ENCODE assay signal across 19 cellular contexts in genomic region chr14:66010695-66011094, GRCh38.
DNase-seq lines count a peak whose midpoint lies in the region; ATAC-seq, FAIRE-seq and TF ChIP-seq lines count a peak whose summit lies in the region.
"Had no signal": no experiment of that assay in that cellular context is flagged by ENCODE, and none has a peak within 500 bp of the region (broad histone marks: within the 10 kb centered on the region; RNA-seq: fewer than 3 reads in every experiment).

No MANE protein-coding gene starts in this region.

- H3K36me3 ChIP-seq in HepG2 (replicated peaks in 1 of 2; ENCODE audit: control insufficient read depth in 1 of 2, insufficient read depth in 2 of 2, low read length in 2 of 2) (no peaks in the 10 kb centered on the region), right lobe of liver (no peaks in the 10 kb centered on the region), bronchial epithelial cell (ENCODE audit: control insufficient read depth, insufficient read depth, low read length) (no peaks in the 10 kb centered on the region)
- H3K36me3 ChIP-seq: BLaER1 treated with 17β-estradiol and CSF1 and Interleukin-3, amounts not matched to agents 10 nM and 100 nM had no signal

- TF ChIP-seq POLR2A in HepG2 (IDR thresholded peaks at IDR 0.05; ENCODE audit: insufficient read depth in 1 of 2, low read depth in 2 of 2, low read length in 2 of 2): no peak
- TF ChIP-seq POLR2A in right lobe of liver (IDR thresholded peaks at IDR 0.05): no peak

- H3K4me3 Mint-ChIP-seq in nephron progenitor cell (no peak overlapping the region), MCF 10A (ENCODE audit: unreplicated experiment) (no peak overlapping the region)
- H3K4me3 Mint-ChIP-seq: CD4-positive, CD25-positive, alpha-beta regulatory T cell; HFFc6 had no signal

- POLR2A ChIA-PET in HepG2 (lab: Yijun Ruan, JAX): no interaction called here
- POLR2A ChIA-PET in MCF 10A (lab: Yijun Ruan, JAX): no interaction called here

- in situ Hi-C loops in HepG2 (cut with HindIII; ENCODE audit: extremely low pct_ligation_motif_present, low pct_unique_long_range_greater_than_20kb): no loop called here

- H3K27me3 ChIP-seq in HepG2 (ENCODE audit: control insufficient read depth in 1 of 2, insufficient read depth in 2 of 2, low read length in 2 of 2) (no peaks in the 10 kb centered on the region; a peak in 2 of 5 replicates), right lobe of liver (no peaks in the 10 kb centered on the region), bronchial epithelial cell (ENCODE audit: control insufficient read depth, insufficient read depth, low read length) (no peaks in the 10 kb centered on the region)
- H3K27me3 ChIP-seq: BLaER1 treated with 17β-estradiol and CSF1 and Interleukin-3, amounts not matched to agents 10 nM and 100 nM had no signal

- H3K36me3 Mint-ChIP-seq in nephron progenitor cell (ENCODE audit: low read depth): peaks cover 10% of the 10 kb centered on the region
- no peaks in the 10 kb centered on the region for H3K36me3 Mint-ChIP-seq in MCF 10A (ENCODE audit: insufficient read depth, unreplicated experiment)
- H3K36me3 Mint-ChIP-seq: CD4-positive, CD25-positive, alpha-beta regulatory T cell had no signal

- no peak for TF ChIP-seq RAD21 in HepG2 (CRISPR knock-in tag; IDR thresholded peaks at IDR 0.05)

- 0% methylated on average over 2 of the region's 2 CpGs for WGBS in HepG2 (ENCODE audit: low lambda C conversion rate)
- WGBS in right lobe of liver (ENCODE audit: insufficient coverage, low coverage, low lambda C conversion rate, missing lambda C conversion rate): 36% methylated on average over 2 of the region's 2 CpGs

- no peak for DNase-seq in HepG2 (ENCODE audit: low spot score)
- no peak for DNase-seq in right lobe of liver
- DNase-seq in bronchial epithelial cell (ENCODE audit: low read depth): no peak
- DNase-seq in nephron progenitor cell: no peak
- DNase-seq in MCF 10A (ENCODE audit: unreplicated experiment): no peak
- DNase-seq in foreskin melanocyte: no peak
- no peak for DNase-seq in 8988T
- DNase-seq: ACHN; Calu3; CD4-positive, CD25-positive, alpha-beta regulatory T cell; DMS 273 treated with DMSO at 0.1 percent for 48 hours; DND-41; GDM1; GOT3; HCEC 1CT; HFFc6 had no signal

- TF ChIP-seq CTCF in HepG2 (CRISPR knock-in tag; IDR thresholded peaks at IDR 0.05): no peak
- no peak for TF ChIP-seq CTCF in right lobe of liver (IDR thresholded peaks at IDR 0.05)
- TF ChIP-seq CTCF in bronchial epithelial cell (IDR thresholded peaks at IDR 0.05; ENCODE audit: insufficient read depth, low read length, severe bottlenecking): no peak
- no peak for TF ChIP-seq CTCF in nephron progenitor cell (IDR thresholded peaks at IDR 0.05)
- TF ChIP-seq CTCF in MCF 10A (IDR thresholded peaks at IDR 0.05; ENCODE audit: unreplicated experiment): no peak

- intact Hi-C loops in HepG2 (cut with micrococcal nuclease; ENCODE audit: unreplicated experiment) (no loop called here), right lobe of liver (cut with DNase I) (no loop called here), MCF 10A (cut with micrococcal nuclease) (no loop called here)

- peaks cover 9% of the 10 kb centered on the region for H3K4me1 ChIP-seq in HepG2 (ENCODE audit: insufficient read depth, low read length)
- H3K4me1 ChIP-seq in right lobe of liver: no peaks in the 10 kb centered on the region

- H4K20me1 ChIP-seq in HepG2 (ENCODE audit: insufficient read depth, low read length): no peaks in the 10 kb centered on the region
- H4K20me1 ChIP-seq: BLaER1 treated with 17β-estradiol and CSF1 and Interleukin-3, amounts not matched to agents 10 nM and 100 nM had no signal

- no peak overlapping the region for H3K27ac ChIP-seq in HepG2 (ENCODE audit: extremely low read length, insufficient read depth, low read length)
- no peak overlapping the region for H3K27ac ChIP-seq in right lobe of liver
- H3K27ac ChIP-seq: BLaER1 treated with 17β-estradiol and CSF1 and Interleukin-3, amounts not matched to agents 10 nM and 100 nM had no signal

- H3K27me3 Mint-ChIP-seq in nephron progenitor cell (ENCODE audit: low read depth, poor library complexity): peaks cover 4% of the 10 kb centered on the region
- H3K27me3 Mint-ChIP-seq in MCF 10A (ENCODE audit: insufficient read depth, unreplicated experiment): no peaks in the 10 kb centered on the region

- H3K9ac ChIP-seq in HepG2 (ENCODE audit: insufficient read depth, low read depth, low read length): no peak overlapping the region
- H3K9ac ChIP-seq: BLaER1 treated with 17β-estradiol and CSF1 and Interleukin-3, amounts not matched to agents 10 nM and 100 nM had no signal

- BruUV-seq in HepG2 (replicated peaks; lab: Mats Ljungman, UMichigan): no TSS peak
- no TSS peak for BruUV-seq in MCF 10A (replicated peaks; lab: Mats Ljungman, UMichigan)

- FAIRE-seq in HepG2 (lab: Jason Lieb, UNC) (no peak), bronchial epithelial cell (lab: Jason Lieb, UNC) (peak; percentile 50)
- FAIRE-seq: GM12892, K562 had no signal

- no peak for ATAC-seq in HepG2
- ATAC-seq in right lobe of liver: no peak
- ATAC-seq: K562 had no signal

- H3K4me2 ChIP-seq in HepG2 (ENCODE audit: low read depth, low read length): no peak overlapping the region
- H3K4me2 ChIP-seq: BLaER1 treated with 17β-estradiol and CSF1 and Interleukin-3, amounts not matched to agents 10 nM and 100 nM had no signal

- peaks cover 41% of the 10 kb centered on the region for H3K4me1 Mint-ChIP-seq in nephron progenitor cell
- no peaks in the 10 kb centered on the region for H3K4me1 Mint-ChIP-seq in MCF 10A (ENCODE audit: insufficient read depth, unreplicated experiment)

- H3K4me3 ChIP-seq in HepG2 (replicated peaks in 1 of 3; ENCODE audit: insufficient read depth in 1 of 3, low read depth in 2 of 3, low read length in 3 of 3): no peak overlapping the region
- no peak overlapping the region for H3K4me3 ChIP-seq in right lobe of liver
- no peak overlapping the region for H3K4me3 ChIP-seq in bronchial epithelial cell (ENCODE audit: low read depth, low read length)
- H3K4me3 ChIP-seq: BLaER1 treated with 17β-estradiol and CSF1 and Interleukin-3, amounts not matched to agents 10 nM and 100 nM; K562 had no signal

- H3K79me2 ChIP-seq in HepG2 (ENCODE audit: insufficient read depth, low read length): no peaks in the 10 kb centered on the region

- H2AFZ ChIP-seq in HepG2 (ENCODE audit: low read length): no peak overlapping the region

- H3K9me3 ChIP-seq in HepG2 (ENCODE audit: low read length) (no peaks in the 10 kb centered on the region), right lobe of liver (no peaks in the 10 kb centered on the region)

- CTCF ChIA-PET in HepG2 (lab: Yijun Ruan, JAX; ENCODE audit: low intra/inter-chr PET ratio, low total read pairs) (no interaction called here), MCF 10A (lab: Yijun Ruan, JAX) (interaction anchor here (0.6 kb wide), 1 partner anchor 878 kb away, joined by 3 read pairs; no protein-coding TSS in a partner anchor)

- H3K9me3 Mint-ChIP-seq in nephron progenitor cell (peaks cover 30% of the 10 kb centered on the region), MCF 10A (ENCODE audit: unreplicated experiment) (no peaks in the 10 kb centered on the region)

- peak overlapping the region; percentile 42 for H3K27ac Mint-ChIP-seq in nephron progenitor cell
- H3K27ac Mint-ChIP-seq in MCF 10A (ENCODE audit: low read depth, unreplicated experiment): no peak overlapping the region
- H3K27ac Mint-ChIP-seq: HFFc6 had no signal

- TF ChIP-seq EP300 in HepG2 (IDR thresholded peaks at IDR 0.05; ENCODE audit: low read depth in 2 of 2, low read length in 2 of 2) (no peak), HepG2 (CRISPR knock-in tag; IDR thresholded peaks at IDR 0.05; ENCODE audit: borderline replicate concordance) (no peak)

TF ChIP-seq in HepG2, 621 proteins besides CTCF, POLR2A, EP300 and RAD21:
- TF ChIP-seq MIXL1 (CRISPR knock-in tag; IDR thresholded peaks at IDR 0.05) (no peak), GTF3A (CRISPR knock-in tag; conservative IDR thresholded peaks at IDR 0.05) (no peak), ZFP82 (CRISPR knock-in tag; IDR thresholded peaks at IDR 0.05; ENCODE audit: borderline replicate concordance) (no peak), ZSCAN31 (CRISPR knock-in tag; IDR thresholded peaks at IDR 0.05; ENCODE audit: low read depth) (peak; percentile 79; the same call in 1 of the 2 replicates), NFE2L2 (IDR thresholded peaks at IDR 0.05; ENCODE audit: low read length) (peak; percentile 84), FOSL2 (CRISPR knock-in tag; IDR thresholded peaks at IDR 0.05) (peak; percentile 56), NFE2 (CRISPR knock-in tag; IDR thresholded peaks at IDR 0.05) (peak; percentile 57; the same call in 1 of the 2 replicates)
